Comparison of ENCODE assay signal across 2 cellular contexts in the genomic region with DNA sequence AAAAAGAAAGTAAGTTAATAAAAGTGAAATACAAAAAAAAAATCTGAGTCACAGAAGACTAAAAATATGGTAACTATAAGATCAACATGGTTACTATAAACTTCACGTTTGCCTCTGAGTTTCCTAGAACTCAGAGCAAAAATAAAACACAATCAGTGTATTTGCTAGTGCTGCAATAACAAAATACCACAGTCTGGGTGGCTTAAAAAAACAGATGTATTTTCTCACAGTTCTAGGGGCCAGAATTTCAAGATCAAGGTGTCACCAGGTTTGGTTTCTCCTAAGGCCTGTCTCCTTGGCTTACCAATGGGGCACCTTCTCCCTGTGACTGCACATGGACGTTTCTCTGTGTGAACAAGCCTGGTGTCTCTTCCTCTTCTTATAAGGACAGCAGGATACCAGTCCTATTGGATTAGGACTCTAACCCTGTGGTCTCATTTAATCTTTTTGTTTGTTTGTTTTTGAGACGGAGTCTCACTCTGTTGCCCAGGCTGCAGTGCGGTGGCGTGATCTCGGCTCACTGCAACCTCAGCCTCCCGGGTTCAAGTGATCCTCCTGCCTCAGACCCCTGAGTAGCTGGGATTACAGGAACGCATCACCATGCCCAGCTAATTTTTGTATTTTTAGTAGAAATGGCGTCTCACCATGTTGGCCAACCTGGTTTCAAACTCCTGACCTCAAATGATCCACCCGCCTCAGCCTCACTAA.
TF ChIP-seq lines count a peak whose summit lies in the region.

No MANE protein-coding gene starts in this region.

TF ChIP-seq in H1, 55 proteins besides CTCF, POLR2A, EP300 and RAD21 (continues in another document):
- TF ChIP-seq, protein P1, sequence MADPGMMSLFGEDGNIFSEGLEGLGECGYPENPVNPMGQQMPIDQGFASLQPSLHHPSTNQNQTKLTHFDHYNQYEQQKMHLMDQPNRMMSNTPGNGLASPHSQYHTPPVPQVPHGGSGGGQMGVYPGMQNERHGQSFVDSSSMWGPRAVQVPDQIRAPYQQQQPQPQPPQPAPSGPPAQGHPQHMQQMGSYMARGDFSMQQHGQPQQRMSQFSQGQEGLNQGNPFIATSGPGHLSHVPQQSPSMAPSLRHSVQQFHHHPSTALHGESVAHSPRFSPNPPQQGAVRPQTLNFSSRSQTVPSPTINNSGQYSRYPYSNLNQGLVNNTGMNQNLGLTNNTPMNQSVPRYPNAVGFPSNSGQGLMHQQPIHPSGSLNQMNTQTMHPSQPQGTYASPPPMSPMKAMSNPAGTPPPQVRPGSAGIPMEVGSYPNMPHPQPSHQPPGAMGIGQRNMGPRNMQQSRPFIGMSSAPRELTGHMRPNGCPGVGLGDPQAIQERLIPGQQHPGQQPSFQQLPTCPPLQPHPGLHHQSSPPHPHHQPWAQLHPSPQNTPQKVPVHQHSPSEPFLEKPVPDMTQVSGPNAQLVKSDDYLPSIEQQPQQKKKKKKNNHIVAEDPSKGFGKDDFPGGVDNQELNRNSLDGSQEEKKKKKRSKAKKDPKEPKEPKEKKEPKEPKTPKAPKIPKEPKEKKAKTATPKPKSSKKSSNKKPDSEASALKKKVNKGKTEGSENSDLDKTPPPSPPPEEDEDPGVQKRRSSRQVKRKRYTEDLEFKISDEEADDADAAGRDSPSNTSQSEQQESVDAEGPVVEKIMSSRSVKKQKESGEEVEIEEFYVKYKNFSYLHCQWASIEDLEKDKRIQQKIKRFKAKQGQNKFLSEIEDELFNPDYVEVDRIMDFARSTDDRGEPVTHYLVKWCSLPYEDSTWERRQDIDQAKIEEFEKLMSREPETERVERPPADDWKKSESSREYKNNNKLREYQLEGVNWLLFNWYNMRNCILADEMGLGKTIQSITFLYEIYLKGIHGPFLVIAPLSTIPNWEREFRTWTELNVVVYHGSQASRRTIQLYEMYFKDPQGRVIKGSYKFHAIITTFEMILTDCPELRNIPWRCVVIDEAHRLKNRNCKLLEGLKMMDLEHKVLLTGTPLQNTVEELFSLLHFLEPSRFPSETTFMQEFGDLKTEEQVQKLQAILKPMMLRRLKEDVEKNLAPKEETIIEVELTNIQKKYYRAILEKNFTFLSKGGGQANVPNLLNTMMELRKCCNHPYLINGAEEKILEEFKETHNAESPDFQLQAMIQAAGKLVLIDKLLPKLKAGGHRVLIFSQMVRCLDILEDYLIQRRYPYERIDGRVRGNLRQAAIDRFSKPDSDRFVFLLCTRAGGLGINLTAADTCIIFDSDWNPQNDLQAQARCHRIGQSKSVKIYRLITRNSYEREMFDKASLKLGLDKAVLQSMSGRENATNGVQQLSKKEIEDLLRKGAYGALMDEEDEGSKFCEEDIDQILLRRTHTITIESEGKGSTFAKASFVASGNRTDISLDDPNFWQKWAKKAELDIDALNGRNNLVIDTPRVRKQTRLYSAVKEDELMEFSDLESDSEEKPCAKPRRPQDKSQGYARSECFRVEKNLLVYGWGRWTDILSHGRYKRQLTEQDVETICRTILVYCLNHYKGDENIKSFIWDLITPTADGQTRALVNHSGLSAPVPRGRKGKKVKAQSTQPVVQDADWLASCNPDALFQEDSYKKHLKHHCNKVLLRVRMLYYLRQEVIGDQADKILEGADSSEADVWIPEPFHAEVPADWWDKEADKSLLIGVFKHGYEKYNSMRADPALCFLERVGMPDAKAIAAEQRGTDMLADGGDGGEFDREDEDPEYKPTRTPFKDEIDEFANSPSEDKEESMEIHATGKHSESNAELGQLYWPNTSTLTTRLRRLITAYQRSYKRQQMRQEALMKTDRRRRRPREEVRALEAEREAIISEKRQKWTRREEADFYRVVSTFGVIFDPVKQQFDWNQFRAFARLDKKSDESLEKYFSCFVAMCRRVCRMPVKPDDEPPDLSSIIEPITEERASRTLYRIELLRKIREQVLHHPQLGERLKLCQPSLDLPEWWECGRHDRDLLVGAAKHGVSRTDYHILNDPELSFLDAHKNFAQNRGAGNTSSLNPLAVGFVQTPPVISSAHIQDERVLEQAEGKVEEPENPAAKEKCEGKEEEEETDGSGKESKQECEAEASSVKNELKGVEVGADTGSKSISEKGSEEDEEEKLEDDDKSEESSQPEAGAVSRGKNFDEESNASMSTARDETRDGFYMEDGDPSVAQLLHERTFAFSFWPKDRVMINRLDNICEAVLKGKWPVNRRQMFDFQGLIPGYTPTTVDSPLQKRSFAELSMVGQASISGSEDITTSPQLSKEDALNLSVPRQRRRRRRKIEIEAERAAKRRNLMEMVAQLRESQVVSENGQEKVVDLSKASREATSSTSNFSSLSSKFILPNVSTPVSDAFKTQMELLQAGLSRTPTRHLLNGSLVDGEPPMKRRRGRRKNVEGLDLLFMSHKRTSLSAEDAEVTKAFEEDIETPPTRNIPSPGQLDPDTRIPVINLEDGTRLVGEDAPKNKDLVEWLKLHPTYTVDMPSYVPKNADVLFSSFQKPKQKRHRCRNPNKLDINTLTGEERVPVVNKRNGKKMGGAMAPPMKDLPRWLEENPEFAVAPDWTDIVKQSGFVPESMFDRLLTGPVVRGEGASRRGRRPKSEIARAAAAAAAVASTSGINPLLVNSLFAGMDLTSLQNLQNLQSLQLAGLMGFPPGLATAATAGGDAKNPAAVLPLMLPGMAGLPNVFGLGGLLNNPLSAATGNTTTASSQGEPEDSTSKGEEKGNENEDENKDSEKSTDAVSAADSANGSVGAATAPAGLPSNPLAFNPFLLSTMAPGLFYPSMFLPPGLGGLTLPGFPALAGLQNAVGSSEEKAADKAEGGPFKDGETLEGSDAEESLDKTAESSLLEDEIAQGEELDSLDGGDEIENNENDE (IDR thresholded peaks at IDR 0.05; ENCODE audit: insufficient replicate concordance, low read length): no peak
- TF ChIP-seq YY1 (IDR thresholded peaks at IDR 0.05; ENCODE audit: low read depth, low read length) (no peak), CTBP2 (IDR thresholded peaks at IDR 0.05; ENCODE audit: borderline replicate concordance, insufficient read depth, insufficient read length, low read length) (no peak), NANOG (IDR thresholded peaks at IDR 0.05; ENCODE audit: insufficient read depth, low read depth, low read length, poor library complexity, severe bottlenecking) (no peak), SIN3A (conservative IDR thresholded peaks at IDR 0.05 in 1 of 2, IDR thresholded peaks at IDR 0.05 in 1 of 2; ENCODE audit: low read depth in 1 of 2, low read length in 2 of 2) (no peak), SAP30 (IDR thresholded peaks at IDR 0.05; ENCODE audit: insufficient read depth, insufficient replicate concordance, low read length) (no peak), ATF2 (IDR thresholded peaks at IDR 0.05; ENCODE audit: low read length) (no peak), EZH2 (IDR thresholded peaks at IDR 0.05; ENCODE audit: low read depth, low read length, severe bottlenecking) (no peak), TAF1 (IDR thresholded peaks at IDR 0.05; ENCODE audit: low read depth, low read length) (no peak), POLR2AphosphoS5 (IDR thresholded peaks at IDR 0.05; ENCODE audit: low read depth, low read length) (no peak), TCF12 (IDR thresholded peaks at IDR 0.05; ENCODE audit: low read depth, low read length) (no peak), FOSL1 (IDR thresholded peaks at IDR 0.05; ENCODE audit: insufficient read depth, low read depth, low read length) (no peak), SP4 (IDR thresholded peaks at IDR 0.05; ENCODE audit: low read length) (no peak)

TF ChIP-seq in HepG2, 621 proteins besides CTCF, POLR2A, EP300 and RAD21 (continued from another document and continues in another):
- TF ChIP-seq ZNF121 (CRISPR knock-in tag; IDR thresholded peaks at IDR 0.05): peak; percentile 84
- TF ChIP-seq, protein P2, sequence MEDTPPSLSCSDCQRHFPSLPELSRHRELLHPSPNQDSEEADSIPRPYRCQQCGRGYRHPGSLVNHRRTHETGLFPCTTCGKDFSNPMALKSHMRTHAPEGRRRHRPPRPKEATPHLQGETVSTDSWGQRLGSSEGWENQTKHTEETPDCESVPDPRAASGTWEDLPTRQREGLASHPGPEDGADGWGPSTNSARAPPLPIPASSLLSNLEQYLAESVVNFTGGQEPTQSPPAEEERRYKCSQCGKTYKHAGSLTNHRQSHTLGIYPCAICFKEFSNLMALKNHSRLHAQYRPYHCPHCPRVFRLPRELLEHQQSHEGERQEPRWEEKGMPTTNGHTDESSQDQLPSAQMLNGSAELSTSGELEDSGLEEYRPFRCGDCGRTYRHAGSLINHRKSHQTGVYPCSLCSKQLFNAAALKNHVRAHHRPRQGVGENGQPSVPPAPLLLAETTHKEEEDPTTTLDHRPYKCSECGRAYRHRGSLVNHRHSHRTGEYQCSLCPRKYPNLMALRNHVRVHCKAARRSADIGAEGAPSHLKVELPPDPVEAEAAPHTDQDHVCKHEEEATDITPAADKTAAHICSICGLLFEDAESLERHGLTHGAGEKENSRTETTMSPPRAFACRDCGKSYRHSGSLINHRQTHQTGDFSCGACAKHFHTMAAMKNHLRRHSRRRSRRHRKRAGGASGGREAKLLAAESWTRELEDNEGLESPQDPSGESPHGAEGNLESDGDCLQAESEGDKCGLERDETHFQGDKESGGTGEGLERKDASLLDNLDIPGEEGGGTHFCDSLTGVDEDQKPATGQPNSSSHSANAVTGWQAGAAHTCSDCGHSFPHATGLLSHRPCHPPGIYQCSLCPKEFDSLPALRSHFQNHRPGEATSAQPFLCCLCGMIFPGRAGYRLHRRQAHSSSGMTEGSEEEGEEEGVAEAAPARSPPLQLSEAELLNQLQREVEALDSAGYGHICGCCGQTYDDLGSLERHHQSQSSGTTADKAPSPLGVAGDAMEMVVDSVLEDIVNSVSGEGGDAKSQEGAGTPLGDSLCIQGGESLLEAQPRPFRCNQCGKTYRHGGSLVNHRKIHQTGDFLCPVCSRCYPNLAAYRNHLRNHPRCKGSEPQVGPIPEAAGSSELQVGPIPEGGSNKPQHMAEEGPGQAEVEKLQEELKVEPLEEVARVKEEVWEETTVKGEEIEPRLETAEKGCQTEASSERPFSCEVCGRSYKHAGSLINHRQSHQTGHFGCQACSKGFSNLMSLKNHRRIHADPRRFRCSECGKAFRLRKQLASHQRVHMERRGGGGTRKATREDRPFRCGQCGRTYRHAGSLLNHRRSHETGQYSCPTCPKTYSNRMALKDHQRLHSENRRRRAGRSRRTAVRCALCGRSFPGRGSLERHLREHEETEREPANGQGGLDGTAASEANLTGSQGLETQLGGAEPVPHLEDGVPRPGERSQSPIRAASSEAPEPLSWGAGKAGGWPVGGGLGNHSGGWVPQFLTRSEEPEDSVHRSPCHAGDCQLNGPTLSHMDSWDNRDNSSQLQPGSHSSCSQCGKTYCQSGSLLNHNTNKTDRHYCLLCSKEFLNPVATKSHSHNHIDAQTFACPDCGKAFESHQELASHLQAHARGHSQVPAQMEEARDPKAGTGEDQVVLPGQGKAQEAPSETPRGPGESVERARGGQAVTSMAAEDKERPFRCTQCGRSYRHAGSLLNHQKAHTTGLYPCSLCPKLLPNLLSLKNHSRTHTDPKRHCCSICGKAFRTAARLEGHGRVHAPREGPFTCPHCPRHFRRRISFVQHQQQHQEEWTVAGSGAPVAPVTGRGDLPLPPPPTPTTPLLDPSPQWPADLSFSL (CRISPR knock-in tag; IDR thresholded peaks at IDR 0.05): no peak
- TF ChIP-seq ZNF224 (CRISPR knock-in tag; IDR thresholded peaks at IDR 0.05): no peak
- no peak for TF ChIP-seq HNF1B (CRISPR knock-in tag; IDR thresholded peaks at IDR 0.05)
- 0 out of 2 replicates have a peak, but pooled peaks have one; percentile 11 for TF ChIP-seq ZNF7 (CRISPR knock-in tag; IDR thresholded peaks at IDR 0.05)
- peak; percentile 67 for TF ChIP-seq ZMYM3 (CRISPR knock-in tag; IDR thresholded peaks at IDR 0.05)
- no peak for TF ChIP-seq HIC2 (CRISPR knock-in tag; IDR thresholded peaks at IDR 0.05; ENCODE audit: low read depth)
- TF ChIP-seq, protein P3, sequence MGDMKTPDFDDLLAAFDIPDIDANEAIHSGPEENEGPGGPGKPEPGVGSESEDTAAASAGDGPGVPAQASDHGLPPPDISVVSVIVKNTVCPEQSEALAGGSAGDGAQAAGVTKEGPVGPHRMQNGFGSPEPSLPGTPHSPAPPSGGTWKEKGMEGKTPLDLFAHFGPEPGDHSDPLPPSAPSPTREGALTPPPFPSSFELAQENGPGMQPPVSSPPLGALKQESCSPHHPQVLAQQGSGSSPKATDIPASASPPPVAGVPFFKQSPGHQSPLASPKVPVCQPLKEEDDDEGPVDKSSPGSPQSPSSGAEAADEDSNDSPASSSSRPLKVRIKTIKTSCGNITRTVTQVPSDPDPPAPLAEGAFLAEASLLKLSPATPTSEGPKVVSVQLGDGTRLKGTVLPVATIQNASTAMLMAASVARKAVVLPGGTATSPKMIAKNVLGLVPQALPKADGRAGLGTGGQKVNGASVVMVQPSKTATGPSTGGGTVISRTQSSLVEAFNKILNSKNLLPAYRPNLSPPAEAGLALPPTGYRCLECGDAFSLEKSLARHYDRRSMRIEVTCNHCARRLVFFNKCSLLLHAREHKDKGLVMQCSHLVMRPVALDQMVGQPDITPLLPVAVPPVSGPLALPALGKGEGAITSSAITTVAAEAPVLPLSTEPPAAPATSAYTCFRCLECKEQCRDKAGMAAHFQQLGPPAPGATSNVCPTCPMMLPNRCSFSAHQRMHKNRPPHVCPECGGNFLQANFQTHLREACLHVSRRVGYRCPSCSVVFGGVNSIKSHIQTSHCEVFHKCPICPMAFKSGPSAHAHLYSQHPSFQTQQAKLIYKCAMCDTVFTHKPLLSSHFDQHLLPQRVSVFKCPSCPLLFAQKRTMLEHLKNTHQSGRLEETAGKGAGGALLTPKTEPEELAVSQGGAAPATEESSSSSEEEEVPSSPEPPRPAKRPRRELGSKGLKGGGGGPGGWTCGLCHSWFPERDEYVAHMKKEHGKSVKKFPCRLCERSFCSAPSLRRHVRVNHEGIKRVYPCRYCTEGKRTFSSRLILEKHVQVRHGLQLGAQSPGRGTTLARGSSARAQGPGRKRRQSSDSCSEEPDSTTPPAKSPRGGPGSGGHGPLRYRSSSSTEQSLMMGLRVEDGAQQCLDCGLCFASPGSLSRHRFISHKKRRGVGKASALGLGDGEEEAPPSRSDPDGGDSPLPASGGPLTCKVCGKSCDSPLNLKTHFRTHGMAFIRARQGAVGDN (CRISPR knock-in tag; IDR thresholded peaks at IDR 0.05): 0 out of 2 replicates have a peak, but pooled peaks have one; percentile 9
- TF ChIP-seq HNRNPUL1 (IDR thresholded peaks at IDR 0.05; ENCODE audit: low read depth, low read length): no peak
- TF ChIP-seq ZNF501 (CRISPR knock-in tag; IDR thresholded peaks at IDR 0.05): no peak
